9 cellular contexts compared by ENCODE assay signal in the genomic region with DNA sequence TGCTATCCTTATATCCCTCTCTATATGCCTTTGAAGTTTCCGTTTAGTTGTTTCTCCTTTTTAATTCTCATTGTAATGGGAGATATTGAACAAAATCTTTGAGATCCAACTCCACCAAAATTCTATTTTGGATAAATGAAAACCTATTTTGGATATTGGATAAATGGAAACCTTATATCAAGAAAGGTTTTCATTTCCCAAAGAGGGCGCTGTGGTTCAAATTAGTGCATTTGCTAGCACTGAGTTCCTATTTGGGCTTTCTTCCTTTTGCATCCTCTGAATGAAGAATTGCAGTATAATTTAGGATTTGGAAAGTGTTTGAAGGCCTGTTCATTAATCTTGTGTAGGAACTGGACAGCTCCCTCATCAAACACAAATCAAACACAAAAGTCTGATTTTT.
DNase-seq lines count a peak whose midpoint lies in the region; ATAC-seq, FAIRE-seq and TF ChIP-seq lines count a peak whose summit lies in the region.
"Had no signal": no experiment of that assay in that cellular context is flagged by ENCODE, and none has a peak within 500 bp of the region (broad histone marks: within the 10 kb centered on the region; RNA-seq: fewer than 3 reads in every experiment).

No MANE protein-coding gene starts in this region.

- TF ChIP-seq CTCF in D721Med (IDR thresholded peaks at IDR 0.05; ENCODE audit: insufficient read depth, missing control alignments) (peak; percentile 12), HFFc6 (IDR thresholded peaks at IDR 0.05) (peak; percentile 78), adrenal gland (IDR thresholded peaks at IDR 0.05) (peak in 5 of 6 experiments; percentile 13 to 36 (median 30)), lower lobe of right lung (IDR thresholded peaks at IDR 0.05) (peak; percentile 28)

- 56 to 71% (median 64%) methylated on average over 2 of the region's 2 CpGs for WGBS in adrenal gland, 4 donors

- no peaks in the 10 kb centered on the region for H3K36me3 ChIP-seq in adrenal gland (replicated peaks in 1 of 2)
- no peaks in the 10 kb centered on the region for H3K36me3 ChIP-seq in lower lobe of right lung

- no peak for DNase-seq in D721Med (ENCODE audit: insufficient read length, low spot score)
- peak; percentile 49 for DNase-seq in HFFc6
- peak in 1 of 7 donors; percentile 20 for DNase-seq in adrenal gland
- no peak for DNase-seq in lower lobe of right lung
- no peak for DNase-seq in pons (ENCODE audit: low spot score)
- DNase-seq in stimulated activated CD4-positive, alpha-beta T cell treated with anti-CD3 and anti-CD28 coated beads, Interleukin-2, amount 100 ng/mL, for 48 hours = no peak
- DNase-seq in activated T-helper 1 cell treated with anti-CD3 and anti-CD28 coated beads, Interleukin-12 subunit alpha, Interleukin-12 subunit beta, Interleukin-2, Interleukin-4 antibody, amounts not matched to agents 30 ng/mL and 10 ng/mL and 1 ng/mL, durations not matched to agents 14 hours and 24 hours and 36 hours (ENCODE audit: low spot score) = no peak

- no peaks in the 10 kb centered on the region for H3K4me1 ChIP-seq in adrenal gland (replicated peaks in 1 of 2)
- no peaks in the 10 kb centered on the region for H3K4me1 ChIP-seq in lower lobe of right lung

- H3K27me3 ChIP-seq in adrenal gland (no peaks in the 10 kb centered on the region), lower lobe of right lung (ENCODE audit: low read depth) (no peaks in the 10 kb centered on the region)

- no peaks in the 10 kb centered on the region for H3K9me3 ChIP-seq in adrenal gland (replicated peaks in 1 of 3)
- H3K9me3 ChIP-seq in lower lobe of right lung = no peaks in the 10 kb centered on the region

- H3K4me3 ChIP-seq in adrenal gland = no peak overlapping the region
- H3K4me3 ChIP-seq in lower lobe of right lung = no peak overlapping the region

- no peak for FAIRE-seq in D721Med (lab: Jason Lieb, UNC)

- H3K27ac ChIP-seq in adrenal gland = no peak overlapping the region
- H3K27ac ChIP-seq in lower lobe of right lung = no peak overlapping the region

- intact Hi-C loops in adrenal gland (cut with DNase I) = no loop called here
- intact Hi-C loops in lower lobe of right lung (cut with DNase I) = no loop called here
- intact Hi-C loops in activated T-helper 1 cell treated with anti-CD3 and anti-CD28 coated beads, Interleukin-12 subunit alpha, Interleukin-12 subunit beta, Interleukin-2, Interleukin-4 antibody, amounts not matched to agents 30 ng/mL and 10 ng/mL and 1 ng/mL, durations not matched to agents 14 hours and 24 hours and 36 hours (cut with micrococcal nuclease) = no loop called here

- no peaks in the 10 kb centered on the region for H3K36me3 Mint-ChIP-seq in HFFc6 (ENCODE audit: low read depth)
- H3K36me3 Mint-ChIP-seq in activated T-helper 1 cell treated with anti-CD3 and anti-CD28 coated beads, Interleukin-12 subunit alpha, Interleukin-12 subunit beta, Interleukin-2, Interleukin-4 antibody, amounts not matched to agents 30 ng/mL and 10 ng/mL and 1 ng/mL, durations not matched to agents 14 hours and 24 hours and 36 hours (ENCODE audit: low read depth) = no peaks in the 10 kb centered on the region
- H3K36me3 Mint-ChIP-seq: stimulated activated memory B cell treated with anti-CD40 and anti-IgM and Interleukin-4, amounts not matched to agents 10 μg/mL and 1 μg/mL and 100 μg/mL, for 72 hours had no signal

- H3K27me3 Mint-ChIP-seq in HFFc6 (ENCODE audit: insufficient read depth) = no peaks in the 10 kb centered on the region; the same call in 1 of the 2 replicates
- H3K27me3 Mint-ChIP-seq in activated T-helper 1 cell treated with anti-CD3 and anti-CD28 coated beads, Interleukin-12 subunit alpha, Interleukin-12 subunit beta, Interleukin-2, Interleukin-4 antibody, amounts not matched to agents 30 ng/mL and 10 ng/mL and 1 ng/mL, durations not matched to agents 14 hours and 24 hours and 36 hours (ENCODE audit: insufficient read depth) = peaks cover 7% of the 10 kb centered on the region

- H3K27ac Mint-ChIP-seq in HFFc6 = no peak overlapping the region
- no peak overlapping the region for H3K27ac Mint-ChIP-seq in activated T-helper 1 cell treated with anti-CD3 and anti-CD28 coated beads, Interleukin-12 subunit alpha, Interleukin-12 subunit beta, Interleukin-2, Interleukin-4 antibody, amounts not matched to agents 30 ng/mL and 10 ng/mL and 1 ng/mL, durations not matched to agents 14 hours and 24 hours and 36 hours
- H3K27ac Mint-ChIP-seq: stimulated activated memory B cell treated with anti-CD40 and anti-IgM and Interleukin-4, amounts not matched to agents 10 μg/mL and 1 μg/mL and 100 μg/mL, for 72 hours had no signal

- H3K4me1 Mint-ChIP-seq in HFFc6 (ENCODE audit: low read depth) = no peaks in the 10 kb centered on the region; the same call in 1 of the 2 replicates
- H3K4me1 Mint-ChIP-seq in activated T-helper 1 cell treated with anti-CD3 and anti-CD28 coated beads, Interleukin-12 subunit alpha, Interleukin-12 subunit beta, Interleukin-2, Interleukin-4 antibody, amounts not matched to agents 30 ng/mL and 10 ng/mL and 1 ng/mL, durations not matched to agents 14 hours and 24 hours and 36 hours (ENCODE audit: low read depth) = no peaks in the 10 kb centered on the region
- H3K4me1 Mint-ChIP-seq: stimulated activated memory B cell treated with anti-CD40 and anti-IgM and Interleukin-4, amounts not matched to agents 10 μg/mL and 1 μg/mL and 100 μg/mL, for 72 hours had no signal

- H3K9me3 Mint-ChIP-seq in HFFc6 = no peaks in the 10 kb centered on the region
- no peaks in the 10 kb centered on the region for H3K9me3 Mint-ChIP-seq in activated T-helper 1 cell treated with anti-CD3 and anti-CD28 coated beads, Interleukin-12 subunit alpha, Interleukin-12 subunit beta, Interleukin-2, Interleukin-4 antibody, amounts not matched to agents 30 ng/mL and 10 ng/mL and 1 ng/mL, durations not matched to agents 14 hours and 24 hours and 36 hours

- H3K4me3 Mint-ChIP-seq in HFFc6 = no peak overlapping the region
- H3K4me3 Mint-ChIP-seq in activated T-helper 1 cell treated with anti-CD3 and anti-CD28 coated beads, Interleukin-12 subunit alpha, Interleukin-12 subunit beta, Interleukin-2, Interleukin-4 antibody, amounts not matched to agents 30 ng/mL and 10 ng/mL and 1 ng/mL, durations not matched to agents 14 hours and 24 hours and 36 hours = no peak overlapping the region
- H3K4me3 Mint-ChIP-seq: stimulated activated memory B cell treated with anti-CD40 and anti-IgM and Interleukin-4, amounts not matched to agents 10 μg/mL and 1 μg/mL and 100 μg/mL, for 72 hours had no signal

- no peak for ATAC-seq in lower lobe of right lung
- ATAC-seq in HG03354 (IDR thresholded peaks at IDR 0.05; ENCODE audit: poor library complexity, severe bottlenecking, unreplicated experiment) = no peak
- ATAC-seq: stimulated activated memory B cell treated with anti-CD40 and anti-IgM and Interleukin-4, amounts not matched to agents 10 μg/mL and 1 μg/mL and 100 μg/mL, for 72 hours had no signal

- TF ChIP-seq POLR2A in adrenal gland (IDR thresholded peaks at IDR 0.05) = no peak

Comparison
In these comparisons a context has a peak if more than half of its experiments do, and no peak if none do; other contexts are left out.
1. CTCF ChIP-seq: peak in every context shown above with its lines; median percentile 78 in HFFc6; 30 in adrenal gland; 28 in lower lobe of right lung; 12 in D721Med.